13 cellular contexts compared by ENCODE assay signal in genomic region chr14:88023658-88024187, GRCh38. TPM values are rescaled to one million over a fixed set of nuclear protein-coding genes. Genes with fewer than 3 reads are reported as not detected.
DNase-seq lines count a peak whose midpoint lies in the region; ATAC-seq, FAIRE-seq and TF ChIP-seq lines count a peak whose summit lies in the region.
"Had no signal": no experiment of that assay in that cellular context is flagged by ENCODE, and none has a peak within 500 bp of the region (broad histone marks: within the 10 kb centered on the region; RNA-seq: fewer than 3 reads in every experiment).

No MANE protein-coding gene starts in this region.

- H3K4me2 ChIP-seq in endothelial cell of umbilical vein (ENCODE audit: insufficient read depth, low read length): no peak overlapping the region

- no peaks in the 10 kb centered on the region for H3K36me3 ChIP-seq in endothelial cell of umbilical vein (ENCODE audit: control insufficient read depth in 2 of 2, extremely low read depth in 1 of 2, insufficient read depth in 2 of 2, low read length in 2 of 2)
- H3K36me3 ChIP-seq in colonic mucosa: no peaks in the 10 kb centered on the region
- H3K36me3 ChIP-seq: pancreas, SJSA1 had no signal

- POLR2A ChIA-PET in T-cell (lab: Charles Lee) (no interaction called here), endothelial cell of umbilical vein (lab: Charles Lee) (no interaction called here)

- dilution Hi-C loops in endothelial cell of umbilical vein (cut with MboI; ENCODE audit: extremely low pct_ligation_motif_present, low sequenced_read_pairs): no loop called here

- peaks cover 4 to 6% of the 10 kb centered on the region in 2 donors for H3K36me3 Mint-ChIP-seq in activated T-cell treated with anti-CD3 and anti-CD28 coated beads, Interleukin-2, amount 50 U/mL, for 72 hours (ENCODE audit: insufficient read depth in 2 of 2)
- H3K36me3 Mint-ChIP-seq in T-cell (peaks cover 10% of the 10 kb centered on the region), type B pancreatic cell (no peaks in the 10 kb centered on the region)

- intact Hi-C loops in endothelial cell of umbilical vein (cut with micrococcal nuclease): no loop called here
- intact Hi-C loops in colonic mucosa (cut with DNase I): no loop called here

- no peak overlapping the region for H3K4me3 ChIP-seq in endothelial cell of umbilical vein (replicated peaks in 1 of 3; ENCODE audit: insufficient read depth in 1 of 3, low read depth in 1 of 3, low read length in 3 of 3)
- H3K4me3 ChIP-seq in colonic mucosa: no peak overlapping the region
- H3K4me3 ChIP-seq: pancreas, SJSA1 had no signal

- H3K27ac ChIP-seq in endothelial cell of umbilical vein (ENCODE audit: insufficient read depth, low read depth, low read length): no peak overlapping the region
- no peak overlapping the region for H3K27ac ChIP-seq in colonic mucosa
- H3K27ac ChIP-seq: SJSA1 had no signal

- H3K4me1 Mint-ChIP-seq in activated T-cell treated with anti-CD3 and anti-CD28 coated beads, Interleukin-2, amount 50 U/mL, for 72 hours (ENCODE audit: low read depth): peaks cover 62% of the 10 kb centered on the region
- H3K4me1 Mint-ChIP-seq in T-cell: peaks cover 70 to 91% (median 74%) of the 10 kb centered on the region in 3 donors
- H3K4me1 Mint-ChIP-seq in type B pancreatic cell (ENCODE audit: unreplicated experiment): peaks cover 14% of the 10 kb centered on the region

- H3K4me1 ChIP-seq in endothelial cell of umbilical vein (ENCODE audit: control insufficient read depth, extremely low read depth, insufficient read depth, low read length) (no peaks in the 10 kb centered on the region), colonic mucosa (peaks cover 9% of the 10 kb centered on the region)
- H3K4me1 ChIP-seq: pancreas, SJSA1 had no signal

- H4K20me1 ChIP-seq in endothelial cell of umbilical vein (replicated peaks; ENCODE audit: control insufficient read depth, extremely low read depth, insufficient read depth, low read length): no peaks in the 10 kb centered on the region

- H3K9ac ChIP-seq in endothelial cell of umbilical vein (replicated peaks; ENCODE audit: extremely low read depth, insufficient read depth, low read length): no peak overlapping the region
- no peak overlapping the region for H3K9ac ChIP-seq in colonic mucosa (ENCODE audit: low read depth in 2 of 2, low read length in 2 of 2)

- H3K27me3 Mint-ChIP-seq in activated T-cell treated with anti-CD3 and anti-CD28 coated beads, Interleukin-2, amount 50 U/mL, for 72 hours (ENCODE audit: low read depth): no peaks in the 10 kb centered on the region
- no peaks in the 10 kb centered on the region for H3K27me3 Mint-ChIP-seq in T-cell
- peaks cover 7% of the 10 kb centered on the region for H3K27me3 Mint-ChIP-seq in type B pancreatic cell

- peak; percentile 33 for FAIRE-seq in endothelial cell of umbilical vein (lab: Jason Lieb, UNC)
- FAIRE-seq: bronchial epithelial cell, pancreas had no signal

- H3K9me3 ChIP-seq in endothelial cell of umbilical vein (replicated peaks; ENCODE audit: control insufficient read depth, insufficient read depth, low read length): no peaks in the 10 kb centered on the region
- no peaks in the 10 kb centered on the region for H3K9me3 ChIP-seq in colonic mucosa
- H3K9me3 ChIP-seq: pancreas, SJSA1 had no signal

- peak overlapping the region; percentile 88 for H3K27ac Mint-ChIP-seq in activated T-cell treated with anti-CD3 and anti-CD28 coated beads, Interleukin-2, amount 50 U/mL, for 72 hours
- H3K27ac Mint-ChIP-seq in T-cell: peak overlapping the region; percentile 87
- no peak overlapping the region for H3K27ac Mint-ChIP-seq in type B pancreatic cell

- CTCF ChIA-PET in T-cell (lab: Charles Lee): no interaction called here
- CTCF ChIA-PET in endothelial cell of umbilical vein (lab: Charles Lee): no interaction called here

- no peaks in the 10 kb centered on the region for H3K9me1 ChIP-seq in endothelial cell of umbilical vein (replicated peaks; ENCODE audit: control insufficient read depth, extremely low read depth, insufficient read depth, low read length)

- no peak overlapping the region for H2AFZ ChIP-seq in endothelial cell of umbilical vein (ENCODE audit: low read depth, low read length)

- peaks cover 0 to 2% of the 10 kb centered on the region in 2 donors for H3K9me3 Mint-ChIP-seq in activated T-cell treated with anti-CD3 and anti-CD28 coated beads, Interleukin-2, amount 50 U/mL, for 72 hours
- peaks cover 0 to 11% (median 0%) of the 10 kb centered on the region in 3 donors for H3K9me3 Mint-ChIP-seq in T-cell
- H3K9me3 Mint-ChIP-seq in type B pancreatic cell: no peaks in the 10 kb centered on the region

- TF ChIP-seq CTCF in endothelial cell of umbilical vein (IDR thresholded peaks at IDR 0.05; ENCODE audit: extremely low read depth in 1 of 2, insufficient read depth in 1 of 2, low read depth in 1 of 2, low read length in 2 of 2) (no peak), type B pancreatic cell (conservative IDR thresholded peaks at IDR 0.05) (no peak), colonic mucosa (IDR thresholded peaks at IDR 0.05) (no peak)

- no peaks in the 10 kb centered on the region for H3K79me2 ChIP-seq in endothelial cell of umbilical vein (ENCODE audit: control insufficient read depth, insufficient read depth, low read length)

- no TSS peak for BruUV-seq in endothelial cell of umbilical vein (replicated peaks; lab: Mats Ljungman, UMichigan)

- H3K27me3 ChIP-seq in endothelial cell of umbilical vein (ENCODE audit: control insufficient read depth in 2 of 2, insufficient read depth in 2 of 2, low read length in 2 of 2) (peaks cover 0 to 4% of the 10 kb centered on the region in 2 experiments), colonic mucosa (no peaks in the 10 kb centered on the region)
- H3K27me3 ChIP-seq: pancreas, SJSA1 had no signal

- no peak for DNase-seq in activated T-cell treated with anti-CD3 and anti-CD28 coated beads, Interleukin-2, amount 50 U/mL, for 72 hours
- DNase-seq in activated T-cell treated with anti-CD3 and anti-CD28 coated beads for 4 hours (no peak), T-cell (no peak), endothelial cell of umbilical vein (ENCODE audit: low read depth, low spot score) (no peak), type B pancreatic cell (ENCODE audit: extremely low spot score, unreplicated experiment) (no peak), cortex of kidney (lab: John Stamatoyannopoulos, UW) (no peak), colonic mucosa (no peak)
- DNase-seq: MV-4-11, pancreas had no signal

- peak overlapping the region; percentile 22 to 54 for H3K4me3 Mint-ChIP-seq in activated T-cell treated with anti-CD3 and anti-CD28 coated beads, Interleukin-2, amount 50 U/mL, for 72 hours
- H3K4me3 Mint-ChIP-seq in T-cell (peak overlapping the region in 1 of 3 donors; percentile 47), type B pancreatic cell (peak overlapping the region; percentile 12)

- no peak for TF ChIP-seq POLR2A in endothelial cell of umbilical vein (IDR thresholded peaks at IDR 0.05; ENCODE audit: low read depth, low read length)

- peak; percentile 32 to 34 for ATAC-seq in activated T-cell treated with anti-CD3 and anti-CD28 coated beads, Interleukin-2, amount 50 U/mL, for 72 hours (replicated peaks in 1 of 2)
- peak; percentile 58 to 72 (median 62) for ATAC-seq in T-cell (replicated peaks in 1 of 4)
- no peak for ATAC-seq in GM19023 (IDR thresholded peaks at IDR 0.05; ENCODE audit: unreplicated experiment)
- ATAC-seq: pancreas had no signal

TF ChIP-seq in endothelial cell of umbilical vein, 7 proteins besides CTCF, POLR2A, EP300 and RAD21:
- TF ChIP-seq POLR2AphosphoS5 (IDR thresholded peaks at IDR 0.05; ENCODE audit: insufficient read depth, low read depth, low read length): no peak

RNA-seq across cellular contexts. Expression of gene GPR65, which starts 18.8 kb away (rescaled TPM):
- 10 to 100 TPM; 24.6 to 31.8 TPM for total RNA-seq in activated T-cell treated with anti-CD3 and anti-CD28 coated beads, Interleukin-2, amount 50 U/mL, for 72 hours
- total RNA-seq in T-cell (10 to 100 TPM in 3 of 5 donors, 1 to 10 TPM in 2; 8.3 to 13.4 (median 10.9) TPM), endothelial cell of umbilical vein (0.07 TPM in 1 of 2 replicates, not detected in the other), type B pancreatic cell (ENCODE audit: low replicate concordance) (not detected in 2 replicates), colonic mucosa (1 to 10 TPM in 1 of 2 donors, under 1 TPM in 1; 0.35 to 1.2 TPM)
- 0.03 TPM in 1 of 2 replicates, not detected in the other for polyA plus RNA-seq in endothelial cell of umbilical vein
- polyA plus RNA-seq in endothelial cell of umbilical vein (2011; cell fraction: cytosol; rRNA removed): 0.01 TPM in 1 of 2 replicates, not detected in the other
- 0.04 TPM in 1 of 2 replicates, not detected in the other for polyA plus RNA-seq in endothelial cell of umbilical vein (2011; cell fraction: nucleus; rRNA removed)
- polyA plus RNA-seq in endothelial cell of umbilical vein (2012): 0.16 and 0.31 TPM in 2 replicates
- polyA minus RNA-seq in endothelial cell of umbilical vein: not detected in 2 replicates
- not detected for polyA minus RNA-seq in endothelial cell of umbilical vein (2011; cell fraction: cytosol; rRNA and poly(A)+ RNA removed)
- polyA minus RNA-seq in endothelial cell of umbilical vein (2011; cell fraction: nucleus; rRNA and poly(A)+ RNA removed): not detected in 2 replicates
- total RNA-seq: kidney epithelial cell had no signal

RNA-seq across cellular contexts. Expression of gene GALC, which starts 30.7 kb away (rescaled TPM):
- 10 to 100 TPM; 40.1 to 40.3 TPM for total RNA-seq in activated T-cell treated with anti-CD3 and anti-CD28 coated beads, Interleukin-2, amount 50 U/mL, for 72 hours
- total RNA-seq in T-cell: 10 to 100 TPM; 17.2 to 20.5 (median 18.6) TPM
- 14.2 and 15.0 TPM in 2 replicates for total RNA-seq in endothelial cell of umbilical vein
- 11.3 and 12.4 TPM in 2 replicates for polyA plus RNA-seq in endothelial cell of umbilical vein
- 7.5 and 9.2 TPM in 2 replicates for polyA plus RNA-seq in endothelial cell of umbilical vein (2011; cell fraction: cytosol; rRNA removed)
- 8.6 and 10.6 TPM in 2 replicates for polyA plus RNA-seq in endothelial cell of umbilical vein (2011; cell fraction: nucleus; rRNA removed)
- polyA plus RNA-seq in endothelial cell of umbilical vein (2012): 16.3 and 17.6 TPM in 2 replicates
- 15.1 and 19.1 TPM in 2 replicates for polyA minus RNA-seq in endothelial cell of umbilical vein
- not detected for polyA minus RNA-seq in endothelial cell of umbilical vein (2011; cell fraction: cytosol; rRNA and poly(A)+ RNA removed)
- polyA minus RNA-seq in endothelial cell of umbilical vein (2011; cell fraction: nucleus; rRNA and poly(A)+ RNA removed): 8.3 and 13.9 TPM in 2 replicates
- total RNA-seq in type B pancreatic cell (ENCODE audit: low replicate concordance): 16.3 and 18.5 TPM in 2 replicates
- total RNA-seq in colonic mucosa: 10 to 100 TPM; 14.9 to 27.4 TPM
